ENCODE assay signal across 21 cellular contexts in the genomic region with DNA sequence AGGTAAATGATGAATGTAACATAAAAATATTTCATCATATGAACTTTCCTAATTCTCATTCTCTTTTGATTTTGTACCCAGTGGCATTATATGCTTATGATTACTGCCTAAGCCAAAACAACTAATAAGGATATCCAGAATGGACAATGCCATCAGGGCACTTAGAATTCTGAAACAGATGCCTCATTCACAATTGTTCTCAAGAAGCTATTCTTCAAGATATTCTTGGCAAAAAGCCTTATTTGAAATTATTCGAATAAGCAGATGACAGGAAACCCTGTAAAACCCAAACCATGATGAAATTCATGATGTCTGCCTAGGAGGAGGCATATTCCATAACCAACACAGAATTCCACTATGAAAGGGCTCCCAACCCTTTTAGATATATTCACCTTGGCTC.
DNase-seq lines count a peak whose midpoint lies in the region; ATAC-seq, FAIRE-seq and TF ChIP-seq lines count a peak whose summit lies in the region.
"Had no signal": no experiment of that assay in that cellular context is flagged by ENCODE, and none has a peak within 500 bp of the region (broad histone marks: within the 10 kb centered on the region; RNA-seq: fewer than 3 reads in every experiment).

No MANE protein-coding gene starts in this region.

- H3K27me3 ChIP-seq in A673 (replicated peaks; ENCODE audit: insufficient read depth, low read depth, low read length, poor library complexity) (no peaks in the 10 kb centered on the region), Panc1 (ENCODE audit: control insufficient read depth, insufficient read depth, low read length) (no peaks in the 10 kb centered on the region)
- H3K27me3 ChIP-seq: BE2C had no signal

- H3K4me1 ChIP-seq in A673 (ENCODE audit: insufficient read depth, low read length, poor library complexity, severe bottlenecking) (no peaks in the 10 kb centered on the region), Panc1 (ENCODE audit: control insufficient read depth, insufficient read depth, low read length) (no peaks in the 10 kb centered on the region)

- TF ChIP-seq CTCF in A673 (conservative IDR thresholded peaks at IDR 0.05; ENCODE audit: low read depth, low read length): no peak
- no peak for TF ChIP-seq CTCF in Panc1 (IDR thresholded peaks at IDR 0.05)

- POLR2A ChIA-PET in A673 (lab: Charles Lee; ENCODE audit: low non-redundant PET): no interaction called here
- POLR2A ChIA-PET in Panc1 (lab: Charles Lee): no interaction called here

- intact Hi-C loops in A673 (cut with micrococcal nuclease; ENCODE audit: unreplicated experiment) (no loop called here), Panc1 (cut with micrococcal nuclease; ENCODE audit: unreplicated experiment) (no loop called here), Right ventricle myocardium inferior (cut with DNase I) (no loop called here)

- in situ Hi-C loops in Panc1 (cut with HindIII; ENCODE audit: low pct_unique_long_range_greater_than_20kb, low sequenced_read_pairs): no loop called here

- TF ChIP-seq POLR2A in GM12892 (IDR thresholded peaks at IDR 0.05; ENCODE audit: low read depth, low read length): no peak

- H3K27ac ChIP-seq in A673 (ENCODE audit: low read depth, low read length, poor library complexity, severe bottlenecking): no peak overlapping the region
- H3K27ac ChIP-seq in Panc1 (ENCODE audit: low read length): peak overlapping the region; percentile 39; the same call in 1 of the 2 replicates
- H3K27ac ChIP-seq: C4-2B, HL-60 had no signal

- ATAC-seq in Panc1 (no peak), Right ventricle myocardium inferior (no peak)
- ATAC-seq: GM23338 had no signal

- no peak for FAIRE-seq in GM12892 (lab: Jason Lieb, UNC)
- FAIRE-seq: A204.1, D721Med, G401.6, GM12891 had no signal

- CTCF ChIA-PET in A673 (lab: Charles Lee) (no interaction called here), Panc1 (lab: Charles Lee) (no interaction called here)

- H3K9me3 ChIP-seq in A673 (ENCODE audit: low read depth, low read length, poor library complexity, severe bottlenecking) (no peaks in the 10 kb centered on the region), Panc1 (ENCODE audit: control insufficient read depth, insufficient read depth, low read depth, low read length) (no peaks in the 10 kb centered on the region)
- H3K9me3 ChIP-seq: BE2C had no signal

- H3K4me3 ChIP-seq in A673 (ENCODE audit: low read depth, low read length, poor library complexity, severe bottlenecking): no peak overlapping the region
- H3K4me3 ChIP-seq in Panc1 (ENCODE audit: low read depth in 2 of 2, low read length in 2 of 2): no peak overlapping the region
- H3K4me3 ChIP-seq: GM23338 had no signal

- BruUV-seq in A673 (replicated peaks; lab: Mats Ljungman, UMichigan) (no TSS peak), Panc1 (replicated peaks; lab: Mats Ljungman, UMichigan) (no TSS peak)

- DNase-seq in A673 (ENCODE audit: low spot score) (peak; percentile 23), Panc1 (ENCODE audit: low read depth, low spot score) (no peak), dermis blood vessel endothelial cell (peak; percentile 20), myocyte (ENCODE audit: low read depth) (peak; percentile 16), Right ventricle myocardium inferior (ENCODE audit: missing footprints) (no peak), GM12892 (ENCODE audit: insufficient read length) (no peak), dedifferentiated amniotic fluid mesenchymal stem cell (ENCODE audit: extremely low spot score) (no peak)
- DNase-seq: BE2C; CD4-positive, alpha-beta memory T cell; COR-L47; DMS153; DMS79 treated with DMSO at 0.1 percent for 48 hours; EL; H7 had no signal

- H3K36me3 ChIP-seq in A673 (ENCODE audit: insufficient read depth, low read length, poor library complexity, severe bottlenecking) (no peaks in the 10 kb centered on the region), Panc1 (ENCODE audit: control insufficient read depth, insufficient read depth, low read length) (no peaks in the 10 kb centered on the region)
- H3K36me3 ChIP-seq: BE2C had no signal

Comparison
In these comparisons a context has a peak if more than half of its experiments do, and no peak if none do; other contexts are left out.
1. DNase-seq: peak in A673 (single experiment), dermis blood vessel endothelial cell (single experiment) and myocyte (single experiment); none in Panc1 (single experiment), Right ventricle myocardium inferior (single experiment), GM12892 (single experiment) and dedifferentiated amniotic fluid mesenchymal stem cell (single experiment).